ENCODE assay signal across 8 cellular contexts in the genomic region with DNA sequence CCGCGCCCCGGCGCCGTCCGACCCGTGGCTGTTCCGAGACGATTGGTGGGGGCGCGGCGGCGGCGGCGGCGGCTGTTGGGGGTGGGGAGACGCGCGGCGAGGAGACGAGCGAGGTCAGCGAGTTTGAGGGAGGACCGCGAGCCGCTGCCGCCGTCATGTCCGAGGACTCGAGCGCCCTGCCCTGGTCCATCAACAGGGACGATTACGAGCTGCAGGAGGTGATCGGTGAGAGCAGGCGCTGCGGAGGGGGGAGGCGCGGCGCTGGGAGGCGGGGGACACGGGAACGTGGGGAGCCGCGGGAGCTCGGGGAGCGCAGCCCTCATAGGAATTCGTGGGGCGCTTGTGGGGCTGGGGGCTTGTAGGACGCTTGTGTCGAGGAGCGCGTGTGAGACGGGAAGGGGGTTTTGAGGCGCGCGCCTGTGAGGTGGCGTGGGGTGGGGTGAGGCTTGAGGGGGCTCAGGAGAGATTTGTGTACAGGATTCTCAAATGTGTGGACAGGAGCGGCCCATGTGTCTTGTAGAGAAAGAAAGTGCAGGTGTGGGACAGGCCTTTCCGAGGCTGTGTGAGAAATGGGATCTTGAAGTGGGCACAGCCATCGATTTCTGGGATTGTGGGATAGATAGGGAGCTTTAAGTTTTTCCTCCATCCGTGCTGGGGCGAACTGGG. TPM values are rescaled to one million over a fixed set of nuclear protein-coding genes. Genes with fewer than 3 reads are reported as not detected.
DNase-seq lines count a peak whose midpoint lies in the region; ATAC-seq and TF ChIP-seq lines count a peak whose summit lies in the region.

No MANE protein-coding gene starts in this region.

- H3K9me3 ChIP-seq in lower lobe of right lung (no peaks in the 10 kb centered on the region), thoracic aorta (no peaks in the 10 kb centered on the region)

- H3K4me1 ChIP-seq in lower lobe of right lung (peaks cover 18% of the 10 kb centered on the region), thoracic aorta (ENCODE audit: control insufficient read depth in 1 of 2, low read depth in 2 of 2) (peaks cover 17 to 32% of the 10 kb centered on the region in 2 donors)

- H3K27me3 ChIP-seq in lower lobe of right lung (ENCODE audit: low read depth) (no peaks in the 10 kb centered on the region), thoracic aorta (replicated peaks; ENCODE audit: insufficient read depth) (no peaks in the 10 kb centered on the region)

- H3K27ac ChIP-seq in lower lobe of right lung (peak overlapping the region; percentile 97), thoracic aorta (peak overlapping the region; percentile 82 to 93)

- intact Hi-C loops in Right ventricle myocardium inferior (cut with DNase I) = loop anchor here (1.0 kb wide), 1 partner anchor 29 kb away; a partner anchor contains a TSS
- intact Hi-C loops in left ventricle myocardium superior (cut with micrococcal nuclease) = no loop called here
- intact Hi-C loops in lower lobe of right lung (cut with DNase I) = no loop called here

- H3K36me3 ChIP-seq in lower lobe of right lung (no peaks in the 10 kb centered on the region), thoracic aorta (no peaks in the 10 kb centered on the region)

- TF ChIP-seq CTCF in choroid plexus epithelial cell (conservative IDR thresholded peaks at IDR 0.05; ENCODE audit: low read depth, low read length) (no peak), lower lobe of right lung (IDR thresholded peaks at IDR 0.05) (no peak), thoracic aorta (IDR thresholded peaks at IDR 0.05) (no peak)

- DNase-seq in Right ventricle myocardium inferior (ENCODE audit: missing footprints) (no peak), left ventricle myocardium superior (no peak), NCI-H526 (lab: John Stamatoyannopoulos, UW) (peak; percentile 27 to 76), choroid plexus epithelial cell (ENCODE audit: low read depth) (peak; percentile 56), lower lobe of right lung (peak; percentile 81), thoracic aorta (ENCODE audit: low spot score) (no peak)

- peak; percentile 10 for ATAC-seq in Right ventricle myocardium inferior
- ATAC-seq in left ventricle myocardium superior = no peak
- ATAC-seq in lower lobe of right lung = peak in 1 of 2 donors; percentile 50
- no peak for ATAC-seq in thoracic aorta (ENCODE audit: insufficient number of reproducible peaks, low FRiP score, low read depth)
- no peak for ATAC-seq in HG02571 (IDR thresholded peaks at IDR 0.05; ENCODE audit: unreplicated experiment)
- ATAC-seq in GM21717 (IDR thresholded peaks at IDR 0.05; ENCODE audit: unreplicated experiment) = no peak

- H3K4me3 ChIP-seq in choroid plexus epithelial cell (ENCODE audit: low read depth, low read length) (peak overlapping the region; percentile 94), lower lobe of right lung (peak overlapping the region; percentile 80), thoracic aorta (peak overlapping the region; percentile 85)

RNA-seq across cellular contexts. Expression of a gene that starts 0.5 kb away (rescaled TPM):
- total RNA-seq in Right ventricle myocardium inferior = 24.6 TPM
- total RNA-seq in left ventricle myocardium superior = 22.4 TPM
- total RNA-seq in lower lobe of right lung = 29.2 TPM
- 10 to 100 TPM; 30.5 to 31.0 TPM for total RNA-seq in thoracic aorta

RNA-seq across cellular contexts. Expression of a gene that starts 27.4 kb away (rescaled TPM):
- total RNA-seq in Right ventricle myocardium inferior = 8.8 TPM
- 7.5 TPM for total RNA-seq in left ventricle myocardium superior
- 99.7 TPM for total RNA-seq in lower lobe of right lung
- total RNA-seq in thoracic aorta = 10 to 100 TPM; 27.8 to 49.7 TPM

RNA-seq across cellular contexts. Expression of a gene that starts 28.9 kb away (rescaled TPM):
- total RNA-seq in Right ventricle myocardium inferior (116 TPM), left ventricle myocardium superior (107 TPM), lower lobe of right lung (88.3 TPM), thoracic aorta (10 to 100 TPM; 34.8 to 37.6 TPM)

Comparison
In these comparisons a context has a peak if more than half of its experiments do, and no peak if none do; other contexts are left out.
1. DNase-seq: peak in NCI-H526 (2 of 2), choroid plexus epithelial cell (single experiment) and lower lobe of right lung (single experiment); none in Right ventricle myocardium inferior (single experiment), left ventricle myocardium superior (single experiment) and thoracic aorta (single experiment).
2. Peak in every context shown above with its lines, with median percentiles within 50 percentile points of each other: H3K4me3 ChIP-seq.